24 cellular contexts compared by ENCODE assay signal in the genomic region with DNA sequence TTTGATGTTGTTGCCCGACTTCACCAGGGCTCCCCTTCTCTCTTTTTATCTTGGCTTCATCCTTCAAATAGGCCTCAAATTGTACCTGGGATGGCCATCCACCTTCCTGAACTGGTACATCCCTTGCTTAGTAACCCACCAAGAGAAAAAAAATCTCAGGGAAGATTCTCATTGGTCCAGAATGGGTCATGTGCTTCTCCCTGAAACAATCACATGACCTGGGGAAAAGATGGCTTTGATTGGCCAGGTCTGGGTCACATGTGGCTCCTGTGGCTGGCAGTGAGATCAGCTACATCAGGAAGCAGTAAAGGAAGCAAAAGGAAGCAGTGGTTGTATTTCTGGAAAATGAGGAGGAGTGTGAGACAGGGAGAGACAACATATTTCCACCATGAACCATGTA.
"Had no signal": no experiment of that assay in that cellular context is flagged by ENCODE, and none has a peak within 500 bp of the region (broad histone marks: within the 10 kb centered on the region; RNA-seq: fewer than 3 reads in every experiment).

No MANE protein-coding gene starts in this region.

- H2AFZ ChIP-seq: parathyroid adenoma had no signal

- H3K4me3 Mint-ChIP-seq: activated B cell treated with CpG ODN at 0.5 μM for 24 hours; activated CD4-positive, alpha-beta T cell treated with anti-CD3 and anti-CD28 coated beads for 36 hours; activated naive CD8-positive, alpha-beta T cell; activated T-cell treated with anti-CD3 and anti-CD28 coated beads, Interleukin-2, amount 50 U/mL, for 4 hours; central memory CD8-positive, alpha-beta T cell; effector memory CD8-positive, alpha-beta T cell; natural killer cell treated with Interleukin-12 subunit alpha and Interleukin-12 subunit beta and Interleukin-15 and Interleukin-18, amount 100 ng/mL, for 72 hours had no signal

- H3K9ac ChIP-seq: parathyroid adenoma had no signal

- H3K9me3 ChIP-seq: adrenal gland, breast epithelium, esophagus muscularis mucosa, gastrocnemius medialis had no signal

- H3K27ac ChIP-seq: adrenal gland, breast epithelium, dorsolateral prefrontal cortex, esophagus muscularis mucosa, gastrocnemius medialis, parathyroid adenoma had no signal

- H3K4me1 Mint-ChIP-seq: activated B cell treated with CpG ODN at 0.5 μM for 24 hours; activated CD4-positive, alpha-beta T cell treated with anti-CD3 and anti-CD28 coated beads for 36 hours; central memory CD8-positive, alpha-beta T cell had no signal

- H3K27me3 ChIP-seq: esophagus muscularis mucosa had no signal

- FAIRE-seq: colon had no signal

- H3K4me1 ChIP-seq: adrenal gland, gastrocnemius medialis, parathyroid adenoma had no signal

- H3K9me3 Mint-ChIP-seq: activated T-helper 2 cell treated with anti-CD3 and anti-CD28 coated beads, Interferon-gamma antibody, Interleukin-2, Interleukin-4, amounts not matched to agents 10 μg/mL and 5 μg/mL and 100 μg/mL, durations not matched to agents 14 hours and 24 hours and 36 hours; natural killer cell treated with Interleukin-12 subunit alpha and Interleukin-12 subunit beta and Interleukin-15 and Interleukin-18, amount 100 ng/mL, for 72 hours had no signal

- DNase-seq: activated B cell treated with CpG ODN at 0.5 μM for 24 hours; activated CD4-positive, alpha-beta T cell treated with anti-CD3 and anti-CD28 coated beads for 36 hours; activated CD4-positive, alpha-beta T cell treated with anti-CD3 and anti-CD28 coated beads, Interleukin-2, amount 50 U/mL, for 4 hours; activated CD8-positive, alpha-beta memory T cell treated with anti-CD3 and anti-CD28 coated beads, Interleukin-2, amount 50 U/mL, for 48 hours; activated naive CD4-positive, alpha-beta T cell; activated T-cell treated with anti-CD3 and anti-CD28 coated beads, Interleukin-2, amount 50 U/mL, for 4 hours; adrenal gland; dorsolateral prefrontal cortex; effector memory CD8-positive, alpha-beta T cell; gastrocnemius medialis; hypothalamus; left ventricle myocardium superior; mammary epithelial cell; stimulated activated CD4-positive, alpha-beta T cell treated with anti-CD3 and anti-CD28 coated beads, Interleukin-4, amount 100 ng/mL, for 4 hours; stimulated activated naive CD8-positive, alpha-beta T cell treated with anti-CD3 and anti-CD28 coated beads, Interleukin-15, Interleukin-2, amounts not matched to agents 100 U/mL and 50 U/mL, for 24 hours; T1000 had no signal

- H3K4me3 ChIP-seq: adrenal gland, breast epithelium, dorsolateral prefrontal cortex, esophagus muscularis mucosa, gastrocnemius medialis had no signal

- H3K36me3 ChIP-seq: adrenal gland, breast epithelium, esophagus muscularis mucosa, gastrocnemius medialis had no signal

- H3K27ac Mint-ChIP-seq: activated B cell treated with CpG ODN at 0.5 μM for 24 hours; activated CD4-positive, alpha-beta T cell treated with anti-CD3 and anti-CD28 coated beads for 36 hours; activated naive CD8-positive, alpha-beta T cell; activated T-helper 2 cell treated with anti-CD3 and anti-CD28 coated beads, Interferon-gamma antibody, Interleukin-2, Interleukin-4, amounts not matched to agents 10 μg/mL and 5 μg/mL and 100 μg/mL, durations not matched to agents 14 hours and 24 hours and 36 hours; effector memory CD8-positive, alpha-beta T cell; natural killer cell treated with Interleukin-12 subunit alpha and Interleukin-12 subunit beta and Interleukin-15 and Interleukin-18, amount 100 ng/mL, for 72 hours had no signal

- H3K36me3 Mint-ChIP-seq: activated naive CD8-positive, alpha-beta T cell; natural killer cell treated with Interleukin-12 subunit alpha and Interleukin-12 subunit beta and Interleukin-15 and Interleukin-18, amount 100 ng/mL, for 72 hours had no signal
